In genomic region chrX:1475881-1476280, GRCh38 we compare ENCODE assay signal across 14 cellular contexts. TPM values are rescaled to one million over a fixed set of nuclear protein-coding genes. Genes with fewer than 3 reads are reported as not detected.
A peak's percentile ranks its signal among the peaks of the same experiment; 100 is the strongest.
DNase-seq lines count a peak whose midpoint lies in the region; TF ChIP-seq lines count a peak whose summit lies in the region.
"Had no signal": no experiment of that assay in that cellular context is flagged by ENCODE, and none has a peak within 500 bp of the region (broad histone marks: within the 10 kb centered on the region; RNA-seq: fewer than 3 reads in every experiment).

No MANE protein-coding gene starts in this region.

- intact Hi-C loops in OCI-LY7 (cut with micrococcal nuclease; ENCODE audit: unreplicated experiment) = no loop called here

- peaks cover 69% of the 10 kb centered on the region for H3K4me1 Mint-ChIP-seq in activated naive CD8-positive, alpha-beta T cell (ENCODE audit: low read depth)
- H3K4me1 Mint-ChIP-seq in activated naive CD8-positive, alpha-beta T cell treated with anti-CD3 and anti-CD28 coated beads for 36 hours = peaks cover 52% of the 10 kb centered on the region
- H3K4me1 Mint-ChIP-seq in immature natural killer cell = peaks cover 73 to 96% of the 10 kb centered on the region in 2 donors

- no TSS peak for BruUV-seq in OCI-LY7 (replicated peaks; lab: Mats Ljungman, UMichigan)

- no peaks in the 10 kb centered on the region for H3K9me3 ChIP-seq in OCI-LY7 (ENCODE audit: low read length)
- H3K9me3 ChIP-seq: transverse colon had no signal

- H3K27ac ChIP-seq in OCI-LY7 (ENCODE audit: low read depth, low read length, poor library complexity, severe bottlenecking) = peak overlapping the region; percentile 8
- H3K27ac ChIP-seq: right atrium auricular region, transverse colon had no signal

- no peak overlapping the region for H3K4me2 ChIP-seq in OCI-LY7 (ENCODE audit: low read length)

- H3K9me3 Mint-ChIP-seq in activated naive CD8-positive, alpha-beta T cell (ENCODE audit: low read depth) = peaks cover 6% of the 10 kb centered on the region
- H3K9me3 Mint-ChIP-seq in activated naive CD8-positive, alpha-beta T cell treated with anti-CD3 and anti-CD28 coated beads for 36 hours = peaks cover 38% of the 10 kb centered on the region
- H3K9me3 Mint-ChIP-seq in immature natural killer cell = peaks cover 0 to 5% (median 3%) of the 10 kb centered on the region in 6 donors

- no peak overlapping the region for H2AFZ ChIP-seq in OCI-LY7 (ENCODE audit: low read length)

- no peak for TF ChIP-seq CTCF in OCI-LY7 (conservative IDR thresholded peaks at IDR 0.05; ENCODE audit: low read length)

- H3K4me3 ChIP-seq in OCI-LY7 (ENCODE audit: low read depth, low read length, poor library complexity, severe bottlenecking) = no peak overlapping the region
- H3K4me3 ChIP-seq: right atrium auricular region, transverse colon had no signal

- no peak for DNase-seq in activated naive CD8-positive, alpha-beta T cell treated with anti-CD3 and anti-CD28 coated beads for 36 hours
- DNase-seq in OCI-LY7 (ENCODE audit: low spot score) (no peak), immature natural killer cell (no peak), ureter (ENCODE audit: low spot score) (peak; percentile 7), islet precursor cell (no peak), NCI-H1930 (lab: John Stamatoyannopoulos, UW) (no peak), HT-29 (ENCODE audit: low spot score) (no peak)
- DNase-seq: KG1, MV-4-11, NCI-H69, transverse colon had no signal

- peaks cover 71% of the 10 kb centered on the region for H3K79me2 ChIP-seq in OCI-LY7 (ENCODE audit: insufficient read depth, low read depth, low read length)

- no peak overlapping the region for H3K4me3 Mint-ChIP-seq in activated naive CD8-positive, alpha-beta T cell
- H3K4me3 Mint-ChIP-seq in activated naive CD8-positive, alpha-beta T cell treated with anti-CD3 and anti-CD28 coated beads for 36 hours = no peak overlapping the region
- H3K4me3 Mint-ChIP-seq in immature natural killer cell = no peak overlapping the region

- H3K9me2 ChIP-seq in OCI-LY7 (ENCODE audit: insufficient read depth, low read length) = no peaks in the 10 kb centered on the region

- H3K36me3 Mint-ChIP-seq in activated naive CD8-positive, alpha-beta T cell = peaks cover 32% of the 10 kb centered on the region
- H3K36me3 Mint-ChIP-seq in activated naive CD8-positive, alpha-beta T cell treated with anti-CD3 and anti-CD28 coated beads for 36 hours = peaks cover 60% of the 10 kb centered on the region
- peaks cover 42 to 62% (median 42%) of the 10 kb centered on the region in 3 donors for H3K36me3 Mint-ChIP-seq in immature natural killer cell

- H3K4me1 ChIP-seq in OCI-LY7 (ENCODE audit: insufficient read depth, low read length, poor library complexity, severe bottlenecking) = peaks cover 61% of the 10 kb centered on the region
- H3K4me1 ChIP-seq: right atrium auricular region, transverse colon had no signal

- CTCF ChIA-PET in OCI-LY7 (lab: Charles Lee; ENCODE audit: unreplicated experiment) = no interaction called here

- no peaks in the 10 kb centered on the region for H4K20me1 ChIP-seq in OCI-LY7 (ENCODE audit: insufficient read depth, low read length)

- H3K27ac Mint-ChIP-seq in activated naive CD8-positive, alpha-beta T cell = peak overlapping the region; percentile 22
- H3K27ac Mint-ChIP-seq in activated naive CD8-positive, alpha-beta T cell treated with anti-CD3 and anti-CD28 coated beads for 36 hours = no peak overlapping the region
- H3K27ac Mint-ChIP-seq in immature natural killer cell = peak overlapping the region in 5 of 6 donors; percentile 12 to 93 (median 57)
- H3K27ac Mint-ChIP-seq: activated naive CD4-positive, alpha-beta T cell treated with anti-CD3 and anti-CD28 coated beads, Interleukin-2, amount 50 U/mL, for 72 hours had no signal

- no peaks in the 10 kb centered on the region for H3K27me3 Mint-ChIP-seq in activated naive CD8-positive, alpha-beta T cell
- H3K27me3 Mint-ChIP-seq in activated naive CD8-positive, alpha-beta T cell treated with anti-CD3 and anti-CD28 coated beads for 36 hours = no peaks in the 10 kb centered on the region
- peaks cover 14 to 36% (median 32%) of the 10 kb centered on the region in 3 donors for H3K27me3 Mint-ChIP-seq in immature natural killer cell (ENCODE audit: low read depth in 3 of 3)

- POLR2A ChIA-PET in OCI-LY7 (lab: Charles Lee) = no interaction called here

- peaks cover 84% of the 10 kb centered on the region for H3K36me3 ChIP-seq in OCI-LY7 (ENCODE audit: insufficient read depth, low read length)
- H3K36me3 ChIP-seq: right atrium auricular region, transverse colon had no signal

RNA-seq across cellular contexts. Expression of gene ASMTL, which starts 23.2 kb away (rescaled TPM):
- 10 to 100 TPM; 29.4 to 30.5 TPM for total RNA-seq in activated naive CD8-positive, alpha-beta T cell treated with anti-CD3 and anti-CD28 coated beads for 36 hours
- 17.2 and 17.6 TPM in 2 replicates for total RNA-seq in OCI-LY7 (2014; rRNA removed; shearing (Covaris generic))
- total RNA-seq in OCI-LY7 (2022) (32.8 and 37.0 TPM in 2 replicates), ureter (32.5 TPM)
- polyA plus RNA-seq in immature natural killer cell = 10 to 100 TPM; 58.1 to 68.6 (median 67.1) TPM
- total RNA-seq in HT-29 (2014; rRNA removed; shearing (Covaris generic)) = 11.6 and 15.2 TPM in 2 replicates
